In the genomic region with DNA sequence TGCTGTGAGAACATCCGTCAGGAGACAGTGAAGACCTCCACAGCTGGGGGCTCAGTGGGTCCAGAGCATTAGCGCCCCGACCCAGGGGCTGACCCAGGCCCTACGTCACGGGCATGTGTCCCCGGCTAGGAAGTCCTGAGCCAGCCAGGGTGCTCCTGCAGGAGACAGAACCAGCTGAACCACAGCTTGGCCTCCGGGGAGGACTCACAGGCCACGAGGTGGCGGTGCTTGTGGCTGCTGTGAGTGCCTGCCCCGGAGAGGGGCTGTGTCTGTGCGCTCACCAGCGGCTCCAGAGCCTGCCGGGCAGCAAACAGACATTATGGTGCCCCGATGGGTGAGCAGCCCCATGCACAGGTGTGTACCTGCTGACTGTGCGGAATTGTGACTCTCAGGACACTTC, we compare ENCODE assay signal across 6 cellular contexts.
DNase-seq lines count a peak whose midpoint lies in the region; ATAC-seq and TF ChIP-seq lines count a peak whose summit lies in the region.
"Not testable (repeated sequence)": the region's sequence is repeated elsewhere in the genome, so short reads cannot be mapped to it uniquely, and the experiment has no call there.

No MANE protein-coding gene starts in this region.

- not testable (repeated sequence) for H3K27me3 ChIP-seq in DND-41 (ENCODE audit: insufficient read depth, low read length, poor library complexity); right lobe of liver

- intact Hi-C loops in left ventricle myocardium superior (cut with micrococcal nuclease); right lobe of liver (cut with DNase I); posterior vena cava (cut with DNase I): not testable (repeated sequence)

- no CpG with 5 or more reads among the region's 15 CpGs for WGBS in right lobe of liver (ENCODE audit: insufficient coverage, low coverage, low lambda C conversion rate, missing lambda C conversion rate)

- not testable (repeated sequence) for H3K9ac ChIP-seq in DND-41 (ENCODE audit: low read depth, low read length)

- not testable (repeated sequence) for H3K4me2 ChIP-seq in DND-41 (ENCODE audit: insufficient read depth, low read length)

- not testable (repeated sequence) for H2AFZ ChIP-seq in DND-41 (ENCODE audit: low read depth, low read length)

- TF ChIP-seq POLR2A in right lobe of liver (IDR thresholded peaks at IDR 0.05), result not testable (repeated sequence)

- H3K4me3 ChIP-seq in DND-41 (ENCODE audit: low read depth in 1 of 2, low read length in 2 of 2); right lobe of liver: not testable (repeated sequence)

- H3K36me3 ChIP-seq in DND-41 (ENCODE audit: insufficient read depth, low read length); right lobe of liver: not testable (repeated sequence)

- H4K20me1 ChIP-seq in DND-41 (ENCODE audit: insufficient read depth, low read length), result not testable (repeated sequence)

- H3K9me3 ChIP-seq in DND-41 (ENCODE audit: insufficient read depth, low read length, severe bottlenecking); right lobe of liver: not testable (repeated sequence)

- H3K27ac ChIP-seq in DND-41 (ENCODE audit: low read length); right lobe of liver: not testable (repeated sequence)

- ATAC-seq in DND-41 (ENCODE audit: insufficient read depth, low read depth); left ventricle myocardium superior; right lobe of liver: not testable (repeated sequence)

- DNase-seq in DND-41 (peak; percentile 8), RPMI8226 (peak; percentile 1), left ventricle myocardium superior (peak; percentile 8), right lobe of liver (peak in 2 of 3 donors; percentile 5 to 41), posterior vena cava (ENCODE audit: low spot score) (peak; percentile 30), ureter (ENCODE audit: low spot score) (peak; percentile 17)

- not testable (repeated sequence) for H3K79me2 ChIP-seq in DND-41 (ENCODE audit: insufficient read depth, low read length)

- not testable (repeated sequence) for TF ChIP-seq CTCF in DND-41 (IDR thresholded peaks at IDR 0.05; ENCODE audit: borderline replicate concordance, extremely low read depth, low read length, poor library complexity, severe bottlenecking); right lobe of liver (IDR thresholded peaks at IDR 0.05)

- peaks cover 19% of the 10 kb centered on the region for H3K4me1 ChIP-seq in DND-41 (ENCODE audit: insufficient read depth, low read length)
- H3K4me1 ChIP-seq in right lobe of liver, result not testable (repeated sequence)
